ENCODE assay signal across 18 cellular contexts in the genomic region with DNA sequence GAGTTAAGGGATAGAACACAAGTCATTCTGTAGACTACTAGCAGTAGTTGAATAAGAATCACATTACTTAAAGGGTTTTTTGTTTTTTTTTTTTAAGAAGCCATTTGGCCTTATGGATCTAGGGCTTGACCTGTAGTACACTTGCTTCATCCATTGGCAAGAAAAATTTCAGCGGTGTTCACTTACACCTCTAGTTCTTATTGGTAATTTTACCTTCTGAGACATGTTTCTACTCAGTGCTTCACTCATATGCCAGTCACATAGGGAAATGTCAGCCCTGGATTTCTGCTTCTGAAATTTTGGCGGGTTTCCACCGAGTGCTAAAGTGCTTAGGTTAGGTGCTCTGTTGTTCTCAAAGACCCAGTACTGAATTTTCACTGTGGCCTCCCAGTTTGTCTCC.
DNase-seq lines count a peak whose midpoint lies in the region; ATAC-seq and TF ChIP-seq lines count a peak whose summit lies in the region.
"Had no signal": no experiment of that assay in that cellular context is flagged by ENCODE, and none has a peak within 500 bp of the region (broad histone marks: within the 10 kb centered on the region; RNA-seq: fewer than 3 reads in every experiment).

No MANE protein-coding gene starts in this region.

- peaks cover 64% of the 10 kb centered on the region for H3K36me3 Mint-ChIP-seq in nephron progenitor cell (ENCODE audit: low read depth)

- H3K9ac ChIP-seq in SK-N-MC (ENCODE audit: insufficient read length): no peak overlapping the region
- H3K9ac ChIP-seq: BLaER1, KMS-11 had no signal

- H3K4me1 ChIP-seq in ACC112 (ENCODE audit: control insufficient read depth, insufficient read depth, low read length, unreplicated experiment): peaks cover 29% of the 10 kb centered on the region
- H3K4me1 ChIP-seq: BLaER1 had no signal

- H3K27ac Mint-ChIP-seq in nephron progenitor cell: peak overlapping the region; percentile 51
- H3K27ac Mint-ChIP-seq: CD4-positive, alpha-beta T cell had no signal

- peaks cover 3% of the 10 kb centered on the region for H3K4me1 Mint-ChIP-seq in nephron progenitor cell

- H3K27me3 ChIP-seq in ACC112 (ENCODE audit: insufficient read depth, low read length): no peaks in the 10 kb centered on the region
- H3K27me3 ChIP-seq: BLaER1 had no signal

- H3K27ac ChIP-seq in ACC112 (ENCODE audit: low read depth, low read length): peak overlapping the region; percentile 55; the same call in 1 of the 2 replicates
- H3K27ac ChIP-seq in SK-N-MC: peak overlapping the region; percentile 2; the same call in 1 of the 2 replicates
- H3K27ac ChIP-seq: BLaER1, KMS-11 had no signal

- no peak for ATAC-seq in GM18858 (IDR thresholded peaks at IDR 0.05; ENCODE audit: unreplicated experiment)

- no peak overlapping the region for H2AFZ ChIP-seq in ACC112 (ENCODE audit: low read length, unreplicated experiment)

- H3K36me3 ChIP-seq in ACC112 (ENCODE audit: insufficient read depth, low read length) (peaks cover 72% of the 10 kb centered on the region), SK-N-MC (ENCODE audit: insufficient read depth, low read length) (peaks cover 76% of the 10 kb centered on the region)
- H3K36me3 ChIP-seq: BLaER1 had no signal

- no peaks in the 10 kb centered on the region for H3K79me2 ChIP-seq in ACC112 (ENCODE audit: control insufficient read depth, insufficient read depth, low read length, unreplicated experiment)

- no peaks in the 10 kb centered on the region for H3K9me3 ChIP-seq in SK-N-MC (ENCODE audit: low read depth, low read length)
- H3K9me3 ChIP-seq: BLaER1 had no signal

- DNase-seq in G401 (ENCODE audit: low spot score): peak; percentile 15
- no peak for DNase-seq in SK-N-MC (ENCODE audit: low read depth, low spot score)
- DNase-seq in nephron progenitor cell: no peak
- no peak for DNase-seq in activated CD4-positive, alpha-beta T cell treated with anti-CD3 and anti-CD28 coated beads, Interleukin-2, amount 50 U/mL, for 1 hour
- DNase-seq in HPDE6-E6E7 (ENCODE audit: extremely low spot score): no peak
- DNase-seq: CD4-positive, alpha-beta T cell; COR-L47; GDM1; H7; MV-4-11; NCI-H1417 treated with DMSO at 0.1 percent for 48 hours; NCI-H187; NCI-H526 treated with DMSO at 0.1 percent for 48 hours; SIG-M5 had no signal

- in situ Hi-C loops in G401 (cut with HindIII; ENCODE audit: low sequenced_read_pairs): no loop called here

- peaks cover 2% of the 10 kb centered on the region for H3K27me3 Mint-ChIP-seq in nephron progenitor cell (ENCODE audit: low read depth, poor library complexity)
- H3K27me3 Mint-ChIP-seq: CD4-positive, alpha-beta T cell had no signal

- H3K4me3 ChIP-seq in ACC112 (ENCODE audit: low read depth, low read length): no peak overlapping the region
- H3K4me3 ChIP-seq in SK-N-MC: no peak overlapping the region
- H3K4me3 ChIP-seq: BLaER1 had no signal

- no peak overlapping the region for H3K4me3 Mint-ChIP-seq in nephron progenitor cell
- H3K4me3 Mint-ChIP-seq: CD4-positive, alpha-beta T cell had no signal

- H3K9me3 Mint-ChIP-seq in nephron progenitor cell: no peaks in the 10 kb centered on the region
- H3K9me3 Mint-ChIP-seq: CD4-positive, alpha-beta T cell had no signal

- no peak for TF ChIP-seq CTCF in nephron progenitor cell (IDR thresholded peaks at IDR 0.05)
